ENCODE assay signal across 17 cellular contexts in the genomic region with DNA sequence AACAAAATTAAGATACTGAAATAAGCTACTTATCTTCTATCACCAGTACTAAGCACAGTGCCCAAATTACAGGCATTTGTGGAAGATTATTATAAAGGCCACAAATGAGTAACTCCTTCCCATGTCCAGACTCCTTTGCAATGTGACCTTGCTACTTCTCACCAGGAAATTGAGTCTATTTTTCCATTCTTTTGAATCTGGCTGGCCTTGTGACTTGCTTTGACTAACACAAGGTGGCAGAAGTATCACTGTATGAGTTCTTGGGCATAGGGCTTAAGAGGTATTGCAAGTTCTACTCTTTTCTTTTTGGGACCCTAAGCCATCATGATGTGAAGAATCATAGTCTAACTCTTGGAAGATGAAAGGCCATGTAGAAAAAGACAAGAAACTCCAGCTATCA. TPM values are rescaled to one million over a fixed set of nuclear protein-coding genes. Genes with fewer than 3 reads are reported as not detected.
A peak's percentile ranks its signal among the peaks of the same experiment; 100 is the strongest.
DNase-seq lines count a peak whose midpoint lies in the region; ATAC-seq and TF ChIP-seq lines count a peak whose summit lies in the region.
"Had no signal": no experiment of that assay in that cellular context is flagged by ENCODE, and none has a peak within 500 bp of the region (broad histone marks: within the 10 kb centered on the region; RNA-seq: fewer than 3 reads in every experiment).

No MANE protein-coding gene starts in this region.

- H3K79me2 ChIP-seq in MM.1S (ENCODE audit: low read length), result 0 out of 2 replicates have a peak, but pooled peaks cover 5% of the 10 kb centered on the region

- no peak overlapping the region for H2AFZ ChIP-seq in MM.1S (ENCODE audit: low read length)

- TF ChIP-seq CTCF in MM.1S (IDR thresholded peaks at IDR 0.05; ENCODE audit: low read length), result 0 out of 2 replicates have a peak, but pooled peaks have one; percentile 8
- TF ChIP-seq CTCF in brain microvascular endothelial cell (IDR thresholded peaks at IDR 0.05; ENCODE audit: low read depth, low read length, missing control alignments), result peak; percentile 35
- TF ChIP-seq CTCF in right lobe of liver (IDR thresholded peaks at IDR 0.05), result no peak

- ATAC-seq in right lobe of liver, result no peak
- ATAC-seq in GM21723 (IDR thresholded peaks at IDR 0.05; ENCODE audit: unreplicated experiment), result no peak
- ATAC-seq: heart right ventricle had no signal

- in situ Hi-C loops in brain microvascular endothelial cell (cut with HindIII; ENCODE audit: low pct_ligation_motif_present, low sequenced_read_pairs), result no loop called here

- H3K9me3 ChIP-seq in MM.1S (replicated peaks; ENCODE audit: insufficient read depth, low read length), result 0 out of 2 replicates have a peak, but pooled peaks cover 2% of the 10 kb centered on the region
- H3K9me3 ChIP-seq in right lobe of liver, result no peaks in the 10 kb centered on the region
- H3K9me3 ChIP-seq: SJSA1 had no signal

- no peaks in the 10 kb centered on the region for H3K27me3 ChIP-seq in MM.1S (replicated peaks; ENCODE audit: insufficient read depth, low read length)
- no peaks in the 10 kb centered on the region for H3K27me3 ChIP-seq in brain microvascular endothelial cell (replicated peaks)
- H3K27me3 ChIP-seq in right lobe of liver, result no peaks in the 10 kb centered on the region
- H3K27me3 ChIP-seq: adrenal gland, heart right ventricle, SJSA1 had no signal

- H3K9ac ChIP-seq in MM.1S (ENCODE audit: low read length), result no peak overlapping the region

- DNase-seq in GOT3 (lab: John Stamatoyannopoulos, UW) (peak; percentile 27), MM.1S (no peak), brain microvascular endothelial cell (no peak), kidney tubule cell (ENCODE audit: low spot score) (peak; percentile 34), right lobe of liver (no peak)
- no peak for DNase-seq in activated CD8-positive, alpha-beta memory T cell treated with anti-CD3 and anti-CD28 coated beads, Interleukin-2, amount 50 U/mL, for 48 hours
- no peak for DNase-seq in activated effector memory CD4-positive, alpha-beta T cell treated with Interleukin-2 at 50 U/mL for 16 hours
- DNase-seq: activated CD4-positive, CD25-positive, alpha-beta regulatory T cell treated with anti-CD3 and anti-CD28 coated beads, Interleukin-2, amount 50 U/mL, for 72 hours; activated T-cell treated with anti-CD3 and anti-CD28 coated beads, Interleukin-2, amount 50 U/mL, for 1 hour; CD4-positive, CD25-positive, alpha-beta regulatory T cell; heart right ventricle; NCI-H1694 treated with DMSO at 0.1 percent for 48 hours; NCI-H82 had no signal

- no peaks in the 10 kb centered on the region for H4K20me1 ChIP-seq in MM.1S (ENCODE audit: insufficient read depth, low read length)

- no peak overlapping the region for H3K27ac ChIP-seq in MM.1S (ENCODE audit: low read length)
- no peak overlapping the region for H3K27ac ChIP-seq in brain microvascular endothelial cell
- no peak overlapping the region for H3K27ac ChIP-seq in right lobe of liver
- H3K27ac ChIP-seq: heart right ventricle, SJSA1, skin epidermis had no signal

- H3K4me2 ChIP-seq in MM.1S (ENCODE audit: low read depth, low read length), result no peak overlapping the region

- no peaks in the 10 kb centered on the region for H3K9me2 ChIP-seq in MM.1S (replicated peaks; ENCODE audit: insufficient read depth, low read length)

- H3K4me1 ChIP-seq in MM.1S (ENCODE audit: low read length) (no peaks in the 10 kb centered on the region), right lobe of liver (no peaks in the 10 kb centered on the region)
- H3K4me1 ChIP-seq: adrenal gland, heart right ventricle, SJSA1 had no signal

- no peaks in the 10 kb centered on the region for H3F3A ChIP-seq in MM.1S (ENCODE audit: insufficient read depth, low read length)

- intact Hi-C loops in right lobe of liver (cut with DNase I), result no loop called here

- no peaks in the 10 kb centered on the region for H3K36me3 ChIP-seq in MM.1S (replicated peaks; ENCODE audit: insufficient read depth, low read length)
- H3K36me3 ChIP-seq in brain microvascular endothelial cell (replicated peaks), result no peaks in the 10 kb centered on the region
- H3K36me3 ChIP-seq in right lobe of liver, result no peaks in the 10 kb centered on the region
- H3K36me3 ChIP-seq: adrenal gland, heart right ventricle had no signal

- no peak for TF ChIP-seq POLR2A in right lobe of liver (IDR thresholded peaks at IDR 0.05)

- H3K4me3 ChIP-seq in MM.1S (ENCODE audit: low read length) (no peak overlapping the region), brain microvascular endothelial cell (ENCODE audit: low read depth, low read length) (no peak overlapping the region), right lobe of liver (no peak overlapping the region)
- H3K4me3 ChIP-seq: adrenal gland, heart right ventricle, SJSA1, skin epidermis had no signal

RNA-seq across cellular contexts. Expression of gene UGGT2, which starts 49.9 kb away (rescaled TPM):
- total RNA-seq in right lobe of liver, result 10 to 100 TPM in 3 of 6 experiments, 1 to 10 TPM in 3; 8.2 to 17.1 (median 10.3) TPM

Comparison
In these comparisons a context has a peak if more than half of its experiments do, and no peak if none do; other contexts are left out.
1. DNase-seq: peak in GOT3 (single experiment) and kidney tubule cell (single experiment); none in MM.1S (single experiment), brain microvascular endothelial cell (single experiment), right lobe of liver (0 of 3), activated CD8-positive, alpha-beta memory T cell treated with anti-CD3 and anti-CD28 coated beads, Interleukin-2, amount 50 U/mL, for 48 hours (single experiment) and activated effector memory CD4-positive, alpha-beta T cell treated with Interleukin-2 at 50 U/mL for 16 hours (single experiment).
2. CTCF ChIP-seq: peak in MM.1S (single experiment) and brain microvascular endothelial cell (single experiment); none in right lobe of liver (0 of 4).